Comparison of ENCODE assay signal across 21 cellular contexts in the genomic region with DNA sequence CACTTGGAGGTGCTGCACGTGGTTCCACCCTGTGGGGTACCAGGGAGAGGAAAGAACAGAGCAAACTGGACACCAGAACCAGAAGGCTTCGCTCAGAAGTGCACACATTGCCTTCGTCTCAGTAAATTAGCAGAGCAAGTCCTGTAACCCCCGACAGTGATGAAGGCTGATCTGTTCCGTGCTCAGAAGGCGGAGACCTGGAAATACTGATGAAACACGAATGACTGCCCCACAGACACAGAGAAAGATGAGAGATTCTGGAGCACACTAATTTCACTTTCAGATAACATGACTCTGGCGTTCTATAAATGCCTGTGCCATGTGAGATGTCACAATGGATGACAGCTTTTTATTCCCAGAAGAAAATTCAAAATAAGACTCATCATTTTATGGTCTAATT. TPM values are rescaled to one million over a fixed set of nuclear protein-coding genes. Genes with fewer than 3 reads are reported as not detected.
"Had no signal": no experiment of that assay in that cellular context is flagged by ENCODE, and none has a peak within 500 bp of the region (broad histone marks: within the 10 kb centered on the region; RNA-seq: fewer than 3 reads in every experiment).

No MANE protein-coding gene starts in this region.

- DNase-seq: activated CD4-positive, alpha-beta T cell treated with anti-CD3 and anti-CD28 coated beads, Interleukin-2, amount 50 U/mL, for 4 hours; activated CD8-positive, alpha-beta memory T cell treated with anti-CD3 and anti-CD28 coated beads, Interleukin-2, amount 10 ng/mL, durations not matched to agents 7 days and 5 days; activated naive CD4-positive, alpha-beta T cell treated with anti-CD3 and anti-CD28 coated beads, Interleukin-2, amount 10 ng/mL, durations not matched to agents 7 days and 5 days; dorsolateral prefrontal cortex; endodermal cell; erythroblast; heart right ventricle; lower lobe of right lung; midbrain; ovary; right lobe of liver; stimulated activated naive B cell treated with anti-CD40 and anti-IgM and Interleukin-4, amounts not matched to agents 10 μg/mL and 1 μg/mL and 100 μg/mL, for 72 hours had no signal

- H3K27me3 Mint-ChIP-seq: stimulated activated naive B cell treated with anti-CD40 and anti-IgM and Interleukin-4, amounts not matched to agents 10 μg/mL and 1 μg/mL and 100 μg/mL, for 72 hours; type B pancreatic cell had no signal

- H3K9me3 Mint-ChIP-seq: activated naive CD4-positive, alpha-beta T cell treated with anti-CD3 and anti-CD28 coated beads, Interleukin-2, amount 10 ng/mL, durations not matched to agents 7 days and 5 days; activated T-helper 1 cell treated with anti-CD3 and anti-CD28 coated beads, Interleukin-12 subunit alpha, Interleukin-12 subunit beta, Interleukin-2, Interleukin-4 antibody, amounts not matched to agents 30 ng/mL and 10 ng/mL and 1 ng/mL, durations not matched to agents 14 hours and 24 hours and 36 hours; type B pancreatic cell had no signal

- H3K27ac Mint-ChIP-seq: activated CD8-positive, alpha-beta memory T cell treated with anti-CD3 and anti-CD28 coated beads, Interleukin-2, amount 10 ng/mL, durations not matched to agents 7 days and 5 days; activated naive CD4-positive, alpha-beta T cell treated with anti-CD3 and anti-CD28 coated beads, Interleukin-2, amount 10 ng/mL, durations not matched to agents 7 days and 5 days; activated T-helper 1 cell treated with anti-CD3 and anti-CD28 coated beads, Interleukin-12 subunit alpha, Interleukin-12 subunit beta, Interleukin-2, Interleukin-4 antibody, amounts not matched to agents 30 ng/mL and 10 ng/mL and 1 ng/mL, durations not matched to agents 14 hours and 24 hours and 36 hours; endodermal cell; T-helper 1 cell treated with Interleukin-12 subunit alpha and Interleukin-12 subunit beta and Interleukin-4 antibody, amounts not matched to agents 30 μg/mL and 1 μg/mL, for 36 hours; type B pancreatic cell had no signal

- H3K4me3 ChIP-seq: cardiac muscle cell, dorsolateral prefrontal cortex, gastroesophageal sphincter, heart right ventricle, lower lobe of right lung, ovary, right lobe of liver, smooth muscle cell had no signal

- H3K4me1 Mint-ChIP-seq: activated naive CD4-positive, alpha-beta T cell treated with anti-CD3 and anti-CD28 coated beads, Interleukin-2, amount 10 ng/mL, durations not matched to agents 7 days and 5 days; endodermal cell had no signal

- H3K4me3 Mint-ChIP-seq: activated CD8-positive, alpha-beta memory T cell treated with anti-CD3 and anti-CD28 coated beads, Interleukin-2, amount 10 ng/mL, durations not matched to agents 7 days and 5 days; activated naive CD4-positive, alpha-beta T cell treated with anti-CD3 and anti-CD28 coated beads, Interleukin-2, amount 10 ng/mL, durations not matched to agents 7 days and 5 days; activated T-helper 1 cell treated with anti-CD3 and anti-CD28 coated beads, Interleukin-12 subunit alpha, Interleukin-12 subunit beta, Interleukin-2, Interleukin-4 antibody, amounts not matched to agents 30 ng/mL and 10 ng/mL and 1 ng/mL, durations not matched to agents 14 hours and 24 hours and 36 hours; endodermal cell; stimulated activated naive B cell treated with anti-CD40 and anti-IgM and Interleukin-4, amounts not matched to agents 10 μg/mL and 1 μg/mL and 100 μg/mL, for 72 hours; T-helper 1 cell treated with Interleukin-12 subunit alpha and Interleukin-12 subunit beta and Interleukin-4 antibody, amounts not matched to agents 30 μg/mL and 1 μg/mL, for 36 hours; type B pancreatic cell had no signal

- H3K36me3 Mint-ChIP-seq: activated naive CD4-positive, alpha-beta T cell treated with anti-CD3 and anti-CD28 coated beads, Interleukin-2, amount 10 ng/mL, durations not matched to agents 7 days and 5 days; type B pancreatic cell had no signal

- ATAC-seq: activated CD8-positive, alpha-beta memory T cell treated with anti-CD3 and anti-CD28 coated beads, Interleukin-2, amount 10 ng/mL, durations not matched to agents 7 days and 5 days; gastroesophageal sphincter; heart right ventricle; lower lobe of right lung; right lobe of liver; stimulated activated naive B cell treated with anti-CD40 and anti-IgM and Interleukin-4, amounts not matched to agents 10 μg/mL and 1 μg/mL and 100 μg/mL, for 72 hours had no signal

RNA-seq across cellular contexts. Expression of gene CCR6, which starts 44.2 kb away (rescaled TPM):
- total RNA-seq: activated T-helper 1 cell treated with anti-CD3 and anti-CD28 coated beads, Interleukin-12 subunit alpha, Interleukin-12 subunit beta, Interleukin-2, Interleukin-4 antibody, amounts not matched to agents 30 ng/mL and 10 ng/mL and 1 ng/mL, durations not matched to agents 14 hours and 24 hours and 36 hours; cardiac muscle cell; endodermal cell; gastroesophageal sphincter; myocyte; ovary; pulmonary artery endothelial cell; smooth muscle cell; temporal lobe had no signal
- polyA plus RNA-seq: cardiac muscle cell, heart right ventricle, smooth muscle cell had no signal
